Comparison of ENCODE assay signal across 8 cellular contexts in the genomic region with DNA sequence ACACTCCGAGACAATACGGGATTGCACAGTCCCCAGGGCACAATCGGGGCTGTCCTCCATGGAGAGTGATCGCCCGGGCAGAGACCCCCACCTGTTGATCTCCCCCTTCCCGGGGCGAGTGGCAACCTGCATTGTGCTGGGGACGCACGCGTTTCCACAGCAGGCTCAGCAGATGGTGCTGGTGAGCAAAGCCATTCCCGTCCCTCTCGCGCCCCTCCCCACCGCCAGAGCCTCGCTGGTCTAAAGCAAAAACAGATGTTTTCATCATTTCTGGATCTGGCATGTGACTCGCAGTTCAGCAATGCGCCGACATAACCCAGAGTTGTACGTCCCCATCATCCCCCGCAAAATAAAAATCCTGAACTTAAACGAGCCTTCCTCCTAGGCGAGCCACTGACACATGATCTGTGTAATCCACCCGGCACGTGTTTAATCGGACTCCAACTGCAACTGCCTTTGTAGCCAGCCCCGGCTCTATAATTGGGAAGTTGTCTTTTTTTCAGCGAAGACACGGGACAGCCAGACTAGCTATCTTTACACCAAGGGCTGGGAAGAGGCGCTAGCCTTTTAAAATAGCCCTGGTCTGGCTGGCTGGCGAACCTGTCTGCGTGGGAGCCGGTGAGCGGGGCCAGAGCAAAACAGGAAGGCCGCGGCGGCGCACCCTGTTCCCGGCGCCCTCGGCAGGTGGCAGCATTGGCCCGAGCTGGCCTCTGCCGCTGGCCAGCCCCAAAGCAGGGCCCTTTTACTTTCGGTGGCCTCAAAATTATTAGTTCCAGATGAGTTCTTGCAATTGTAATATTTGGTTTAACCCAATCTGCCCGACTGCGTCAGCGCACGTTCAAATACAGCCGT.
A peak's percentile ranks its signal among the peaks of the same experiment; 100 is the strongest.
DNase-seq lines count a peak whose midpoint lies in the region; ATAC-seq, FAIRE-seq and TF ChIP-seq lines count a peak whose summit lies in the region.

No MANE protein-coding gene starts in this region.

- H3K4me3 Mint-ChIP-seq in IgD-negative memory B cell = peak overlapping the region; percentile 66 to 96 (median 88)
- H3K4me3 Mint-ChIP-seq in activated T-helper 2 cell treated with anti-CD3 and anti-CD28 coated beads, Interferon-gamma antibody, Interleukin-2, Interleukin-4, amounts not matched to agents 10 μg/mL and 5 μg/mL and 100 μg/mL, durations not matched to agents 14 hours and 24 hours and 36 hours (ENCODE audit: low read depth) = peak overlapping the region; percentile 77
- peak overlapping the region; percentile 80 to 93 (median 86) for H3K4me3 Mint-ChIP-seq in naive thymus-derived CD8-positive, alpha-beta T cell
- peak overlapping the region; percentile 66 to 82 for H3K4me3 Mint-ChIP-seq in stimulated activated naive B cell treated with anti-CD40 and anti-IgM and Interleukin-4, amounts not matched to agents 10 μg/mL and 1 μg/mL and 100 μg/mL, for 72 hours

- no peaks in the 10 kb centered on the region for H3K36me3 Mint-ChIP-seq in IgD-negative memory B cell
- no peaks in the 10 kb centered on the region for H3K36me3 Mint-ChIP-seq in activated T-helper 2 cell treated with anti-CD3 and anti-CD28 coated beads, Interferon-gamma antibody, Interleukin-2, Interleukin-4, amounts not matched to agents 10 μg/mL and 5 μg/mL and 100 μg/mL, durations not matched to agents 14 hours and 24 hours and 36 hours (ENCODE audit: low read depth)
- H3K36me3 Mint-ChIP-seq in naive thymus-derived CD8-positive, alpha-beta T cell = no peaks in the 10 kb centered on the region
- H3K36me3 Mint-ChIP-seq in stimulated activated naive B cell treated with anti-CD40 and anti-IgM and Interleukin-4, amounts not matched to agents 10 μg/mL and 1 μg/mL and 100 μg/mL, for 72 hours = no peaks in the 10 kb centered on the region

- H3K4me3 ChIP-seq in fibroblast of mammary gland (ENCODE audit: control insufficient read depth, low read depth, low read length) = peak overlapping the region; percentile 55

- intact Hi-C loops in activated T-helper 2 cell treated with anti-CD3 and anti-CD28 coated beads, Interferon-gamma antibody, Interleukin-2, Interleukin-4, amounts not matched to agents 10 μg/mL and 5 μg/mL and 100 μg/mL, durations not matched to agents 14 hours and 24 hours and 36 hours (cut with micrococcal nuclease) = loop anchor here (1.0 to 5.0 kb wide), 2 partner anchors 548 to 852 kb away; no protein-coding TSS in a partner anchor

- DNase-seq in DMS153 treated with DMSO at 0.1 percent for 48 hours (lab: John Stamatoyannopoulos, UW; ENCODE audit: unreplicated experiment) (peak; percentile 53), RCC 7860 (ENCODE audit: low spot score) (peak; percentile 30), fibroblast of mammary gland (ENCODE audit: low read depth) (peak; percentile 99)
- peak; percentile 55 for DNase-seq in activated T-helper 2 cell treated with anti-CD3 and anti-CD28 coated beads, Interferon-gamma antibody, Interleukin-2, Interleukin-4, amounts not matched to agents 10 μg/mL and 5 μg/mL and 100 μg/mL, durations not matched to agents 14 hours and 24 hours and 36 hours (ENCODE audit: low spot score)
- DNase-seq in naive thymus-derived CD8-positive, alpha-beta T cell = peak; percentile 43 to 79 (median 52)
- peak; percentile 72 for DNase-seq in stimulated activated naive B cell treated with anti-CD40 and anti-IgM and Interleukin-4, amounts not matched to agents 10 μg/mL and 1 μg/mL and 100 μg/mL, for 72 hours

- H3K9me3 Mint-ChIP-seq in IgD-negative memory B cell = no peaks in the 10 kb centered on the region
- H3K9me3 Mint-ChIP-seq in activated T-helper 2 cell treated with anti-CD3 and anti-CD28 coated beads, Interferon-gamma antibody, Interleukin-2, Interleukin-4, amounts not matched to agents 10 μg/mL and 5 μg/mL and 100 μg/mL, durations not matched to agents 14 hours and 24 hours and 36 hours = no peaks in the 10 kb centered on the region
- H3K9me3 Mint-ChIP-seq in naive thymus-derived CD8-positive, alpha-beta T cell = no peaks in the 10 kb centered on the region
- no peaks in the 10 kb centered on the region for H3K9me3 Mint-ChIP-seq in stimulated activated naive B cell treated with anti-CD40 and anti-IgM and Interleukin-4, amounts not matched to agents 10 μg/mL and 1 μg/mL and 100 μg/mL, for 72 hours

- TF ChIP-seq CTCF in fibroblast of mammary gland (conservative IDR thresholded peaks at IDR 0.05; ENCODE audit: control insufficient read depth, insufficient read depth, low read depth, low read length) = peak; percentile 74

- POLR2A ChIA-PET in naive thymus-derived CD8-positive, alpha-beta T cell (lab: Charles Lee) = no interaction called here

- H3K4me1 Mint-ChIP-seq in IgD-negative memory B cell = peaks cover 7 to 9% (median 8%) of the 10 kb centered on the region in 3 donors
- peaks cover 16% of the 10 kb centered on the region for H3K4me1 Mint-ChIP-seq in activated T-helper 2 cell treated with anti-CD3 and anti-CD28 coated beads, Interferon-gamma antibody, Interleukin-2, Interleukin-4, amounts not matched to agents 10 μg/mL and 5 μg/mL and 100 μg/mL, durations not matched to agents 14 hours and 24 hours and 36 hours (ENCODE audit: low read depth)
- peaks cover 9 to 28% (median 27%) of the 10 kb centered on the region in 4 donors for H3K4me1 Mint-ChIP-seq in naive thymus-derived CD8-positive, alpha-beta T cell
- peaks cover 8 to 14% of the 10 kb centered on the region in 2 donors for H3K4me1 Mint-ChIP-seq in stimulated activated naive B cell treated with anti-CD40 and anti-IgM and Interleukin-4, amounts not matched to agents 10 μg/mL and 1 μg/mL and 100 μg/mL, for 72 hours

- peak; percentile 87 for ATAC-seq in GM21576 (IDR thresholded peaks at IDR 0.05; ENCODE audit: unreplicated experiment)
- ATAC-seq in naive thymus-derived CD8-positive, alpha-beta T cell = peak; percentile 87 to 90
- peak; percentile 96 to 98 for ATAC-seq in stimulated activated naive B cell treated with anti-CD40 and anti-IgM and Interleukin-4, amounts not matched to agents 10 μg/mL and 1 μg/mL and 100 μg/mL, for 72 hours (replicated peaks)

- FAIRE-seq in RCC 7860 (lab: Jason Lieb, UNC) = no peak

- peaks cover 6% of the 10 kb centered on the region for H3K27me3 Mint-ChIP-seq in IgD-negative memory B cell
- H3K27me3 Mint-ChIP-seq in activated T-helper 2 cell treated with anti-CD3 and anti-CD28 coated beads, Interferon-gamma antibody, Interleukin-2, Interleukin-4, amounts not matched to agents 10 μg/mL and 5 μg/mL and 100 μg/mL, durations not matched to agents 14 hours and 24 hours and 36 hours (ENCODE audit: low read depth) = peaks cover 27% of the 10 kb centered on the region
- H3K27me3 Mint-ChIP-seq in naive thymus-derived CD8-positive, alpha-beta T cell = no peaks in the 10 kb centered on the region
- peaks cover 19 to 20% of the 10 kb centered on the region in 2 donors for H3K27me3 Mint-ChIP-seq in stimulated activated naive B cell treated with anti-CD40 and anti-IgM and Interleukin-4, amounts not matched to agents 10 μg/mL and 1 μg/mL and 100 μg/mL, for 72 hours

- peak overlapping the region; percentile 27 to 77 (median 40) for H3K27ac Mint-ChIP-seq in IgD-negative memory B cell
- peak overlapping the region; percentile 34 for H3K27ac Mint-ChIP-seq in activated T-helper 2 cell treated with anti-CD3 and anti-CD28 coated beads, Interferon-gamma antibody, Interleukin-2, Interleukin-4, amounts not matched to agents 10 μg/mL and 5 μg/mL and 100 μg/mL, durations not matched to agents 14 hours and 24 hours and 36 hours
- peak overlapping the region; percentile 40 to 89 (median 82) for H3K27ac Mint-ChIP-seq in naive thymus-derived CD8-positive, alpha-beta T cell
- H3K27ac Mint-ChIP-seq in stimulated activated naive B cell treated with anti-CD40 and anti-IgM and Interleukin-4, amounts not matched to agents 10 μg/mL and 1 μg/mL and 100 μg/mL, for 72 hours = peak overlapping the region; percentile 6

Comparison
In these comparisons a context has a peak if more than half of its experiments do, and no peak if none do; other contexts are left out.
1. Peak in every context shown above with its lines: DNase-seq, ATAC-seq and H3K4me3 ChIP-seq.
2. DNase-seq: peak in every context shown above with its lines; median percentile 99 in fibroblast of mammary gland; 72 in stimulated activated naive B cell treated with anti-CD40 and anti-IgM and Interleukin-4, amounts not matched to agents 10 μg/mL and 1 μg/mL and 100 μg/mL, for 72 hours; 55 in activated T-helper 2 cell treated with anti-CD3 and anti-CD28 coated beads, Interferon-gamma antibody, Interleukin-2, Interleukin-4, amounts not matched to agents 10 μg/mL and 5 μg/mL and 100 μg/mL, durations not matched to agents 14 hours and 24 hours and 36 hours; 53 in DMS153 treated with DMSO at 0.1 percent for 48 hours; 52 in naive thymus-derived CD8-positive, alpha-beta T cell; 30 in RCC 7860.
3. H3K27ac Mint-ChIP-seq: peak in every context shown above with its lines; median percentile 82 in naive thymus-derived CD8-positive, alpha-beta T cell; 40 in IgD-negative memory B cell; 34 in activated T-helper 2 cell treated with anti-CD3 and anti-CD28 coated beads, Interferon-gamma antibody, Interleukin-2, Interleukin-4, amounts not matched to agents 10 μg/mL and 5 μg/mL and 100 μg/mL, durations not matched to agents 14 hours and 24 hours and 36 hours; 6 in stimulated activated naive B cell treated with anti-CD40 and anti-IgM and Interleukin-4, amounts not matched to agents 10 μg/mL and 1 μg/mL and 100 μg/mL, for 72 hours.